15 cellular contexts compared by ENCODE assay signal in the genomic region with DNA sequence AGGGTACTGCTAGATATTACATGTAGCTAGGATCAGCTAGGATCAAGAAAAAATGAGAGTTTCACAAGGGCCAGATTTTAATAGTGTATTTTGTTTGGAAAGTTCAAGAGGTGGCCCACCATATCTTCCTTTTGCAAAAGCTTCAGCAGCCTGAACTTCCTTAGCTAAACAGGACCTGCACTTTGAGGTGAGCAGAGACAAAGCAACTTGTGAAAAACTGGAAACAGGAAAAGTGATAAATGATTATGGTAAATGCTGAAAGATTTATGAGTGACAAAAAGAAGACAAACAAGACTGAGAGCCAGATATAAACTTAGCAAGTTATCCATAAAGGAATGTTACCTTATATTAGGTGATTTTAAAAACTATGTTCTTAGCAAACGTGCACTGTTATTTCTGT.
DNase-seq lines count a peak whose midpoint lies in the region; ATAC-seq and TF ChIP-seq lines count a peak whose summit lies in the region.
"Had no signal": no experiment of that assay in that cellular context is flagged by ENCODE, and none has a peak within 500 bp of the region (broad histone marks: within the 10 kb centered on the region; RNA-seq: fewer than 3 reads in every experiment).

No MANE protein-coding gene starts in this region.

- ATAC-seq in left ventricle myocardium superior: no peak
- no peak for ATAC-seq in stimulated activated naive B cell treated with anti-CD40 and anti-IgM and Interleukin-4, amounts not matched to agents 10 μg/mL and 1 μg/mL and 100 μg/mL, for 72 hours (replicated peaks)
- no peak for ATAC-seq in HG03342 (IDR thresholded peaks at IDR 0.05; ENCODE audit: unreplicated experiment)
- no peak for ATAC-seq in HG03571 (IDR thresholded peaks at IDR 0.05; ENCODE audit: unreplicated experiment)
- ATAC-seq: PC-3 had no signal

- H3K4me3 ChIP-seq in right atrium auricular region (no peak overlapping the region), uterus (no peak overlapping the region)

- peak overlapping the region in 2 of 3 experiments; percentile 5 to 95 for H3K27ac Mint-ChIP-seq in nephron
- no peak overlapping the region for H3K27ac Mint-ChIP-seq in stimulated activated naive B cell treated with anti-CD40 and anti-IgM and Interleukin-4, amounts not matched to agents 10 μg/mL and 1 μg/mL and 100 μg/mL, for 72 hours
- H3K27ac Mint-ChIP-seq: CD4-positive, alpha-beta T cell; IgD-negative memory B cell had no signal

- peaks cover 21% of the 10 kb centered on the region for H3K36me3 ChIP-seq in right atrium auricular region
- no peaks in the 10 kb centered on the region for H3K36me3 ChIP-seq in uterus

- no peaks in the 10 kb centered on the region for H3K27me3 Mint-ChIP-seq in nephron (ENCODE audit: low read depth)
- H3K27me3 Mint-ChIP-seq in stimulated activated naive B cell treated with anti-CD40 and anti-IgM and Interleukin-4, amounts not matched to agents 10 μg/mL and 1 μg/mL and 100 μg/mL, for 72 hours: peaks cover 0 to 5% of the 10 kb centered on the region in 2 donors
- H3K27me3 Mint-ChIP-seq: CD4-positive, alpha-beta T cell had no signal

- no peak for TF ChIP-seq POLR2A in uterus (IDR thresholded peaks at IDR 0.05)

- no peak overlapping the region for H3K4me3 Mint-ChIP-seq in nephron
- H3K4me3 Mint-ChIP-seq in stimulated activated naive B cell treated with anti-CD40 and anti-IgM and Interleukin-4, amounts not matched to agents 10 μg/mL and 1 μg/mL and 100 μg/mL, for 72 hours: no peak overlapping the region
- H3K4me3 Mint-ChIP-seq: CD4-positive, alpha-beta T cell; IgD-negative memory B cell had no signal

- peaks cover 48% of the 10 kb centered on the region for H3K36me3 Mint-ChIP-seq in nephron (ENCODE audit: low read depth)
- H3K36me3 Mint-ChIP-seq in stimulated activated naive B cell treated with anti-CD40 and anti-IgM and Interleukin-4, amounts not matched to agents 10 μg/mL and 1 μg/mL and 100 μg/mL, for 72 hours: no peaks in the 10 kb centered on the region
- H3K36me3 Mint-ChIP-seq: IgD-negative memory B cell had no signal

- H3K27me3 ChIP-seq in right atrium auricular region (no peaks in the 10 kb centered on the region), uterus (no peaks in the 10 kb centered on the region)

- H3K27ac ChIP-seq in right atrium auricular region (peak overlapping the region; percentile 4 to 84), uterus (peak overlapping the region; percentile 71 to 85)

- H3K4me1 ChIP-seq in right atrium auricular region: peaks cover 0 to 59% of the 10 kb centered on the region in 2 donors
- H3K4me1 ChIP-seq in uterus: peaks cover 0 to 7% of the 10 kb centered on the region in 2 donors

- TF ChIP-seq CTCF in right atrium auricular region (IDR thresholded peaks at IDR 0.05) (no peak), nephron (IDR thresholded peaks at IDR 0.05; ENCODE audit: unreplicated experiment in 3 of 3) (no peak), uterus (IDR thresholded peaks at IDR 0.05) (no peak)

- no peaks in the 10 kb centered on the region for H3K9me3 Mint-ChIP-seq in nephron
- H3K9me3 Mint-ChIP-seq in stimulated activated naive B cell treated with anti-CD40 and anti-IgM and Interleukin-4, amounts not matched to agents 10 μg/mL and 1 μg/mL and 100 μg/mL, for 72 hours: peaks cover 0 to 3% of the 10 kb centered on the region in 2 donors
- H3K9me3 Mint-ChIP-seq: CD4-positive, alpha-beta T cell; IgD-negative memory B cell had no signal

- H3K4me1 Mint-ChIP-seq in nephron: peaks cover 50% of the 10 kb centered on the region
- H3K4me1 Mint-ChIP-seq in stimulated activated naive B cell treated with anti-CD40 and anti-IgM and Interleukin-4, amounts not matched to agents 10 μg/mL and 1 μg/mL and 100 μg/mL, for 72 hours: peaks cover 6% of the 10 kb centered on the region in 2 donors
- H3K4me1 Mint-ChIP-seq: IgD-negative memory B cell had no signal

- no peaks in the 10 kb centered on the region for H3K9me3 ChIP-seq in right atrium auricular region
- H3K9me3 ChIP-seq in uterus: no peaks in the 10 kb centered on the region

- no peak for DNase-seq in right atrium auricular region (ENCODE audit: low spot score)
- DNase-seq in left ventricle myocardium superior: no peak
- peak; percentile 98 to 99 for DNase-seq in dermis microvascular lymphatic vessel endothelial cell (ENCODE audit: low read depth in 2 of 2)
- no peak for DNase-seq in uterus
- DNase-seq in stimulated activated naive B cell treated with anti-CD40 and anti-IgM and Interleukin-4, amounts not matched to agents 10 μg/mL and 1 μg/mL and 100 μg/mL, for 72 hours: no peak
- DNase-seq: AML-193; CD4-positive, alpha-beta T cell; H7; NCI-H1048; NCI-H2107; PC-3 had no signal

- intact Hi-C loops in left ventricle myocardium superior (cut with micrococcal nuclease) (no loop called here), uterus (cut with DNase I; ENCODE audit: low total_unique reads) (no loop called here)

Comparison
In these comparisons a context has a peak if more than half of its experiments do, and no peak if none do; other contexts are left out.
1. DNase-seq: peak in dermis microvascular lymphatic vessel endothelial cell (2 of 2); none in right atrium auricular region (single experiment), left ventricle myocardium superior (single experiment), uterus (0 of 2) and stimulated activated naive B cell treated with anti-CD40 and anti-IgM and Interleukin-4, amounts not matched to agents 10 μg/mL and 1 μg/mL and 100 μg/mL, for 72 hours (single experiment).